ENCODE assay signal across 16 cellular contexts in genomic region chr7:24946467-24946866, GRCh38. TPM values are rescaled to one million over a fixed set of nuclear protein-coding genes. Genes with fewer than 3 reads are reported as not detected.
DNase-seq lines count a peak whose midpoint lies in the region; FAIRE-seq and TF ChIP-seq lines count a peak whose summit lies in the region.
"Had no signal": no experiment of that assay in that cellular context is flagged by ENCODE, and none has a peak within 500 bp of the region (broad histone marks: within the 10 kb centered on the region; RNA-seq: fewer than 3 reads in every experiment).

No MANE protein-coding gene starts in this region.

- H4K20me1 ChIP-seq in Karpas-422 (ENCODE audit: insufficient read depth, low read depth, low read length), result peaks cover 60% of the 10 kb centered on the region

- no peak overlapping the region for H2AFZ ChIP-seq in Karpas-422 (ENCODE audit: low read length)
- H2AFZ ChIP-seq: GM23248 had no signal

- no peaks in the 10 kb centered on the region for H3K9me3 ChIP-seq in Karpas-422 (ENCODE audit: low read length)
- no peaks in the 10 kb centered on the region for H3K9me3 ChIP-seq in small intestine (ENCODE audit: control insufficient read depth, low read depth)
- H3K9me3 ChIP-seq: BLaER1 had no signal

- H3K4me1 ChIP-seq in Karpas-422 (ENCODE audit: low read length) (peaks cover 94% of the 10 kb centered on the region), small intestine (ENCODE audit: control insufficient read depth in 2 of 2, insufficient read depth in 1 of 2, low read depth in 1 of 2, low read length in 1 of 2) (peaks cover 0 to 5% of the 10 kb centered on the region in 2 donors)

- H3K27me3 ChIP-seq in Karpas-422 (ENCODE audit: low read length), result no peaks in the 10 kb centered on the region
- no peaks in the 10 kb centered on the region for H3K27me3 ChIP-seq in small intestine (ENCODE audit: control insufficient read depth in 2 of 2, insufficient read depth in 2 of 2, low read length in 2 of 2)
- H3K27me3 ChIP-seq: BLaER1 had no signal

- H3K79me2 ChIP-seq in Karpas-422 (ENCODE audit: low read length), result peaks cover 100% of the 10 kb centered on the region

- H3K36me3 ChIP-seq in Karpas-422 (ENCODE audit: insufficient read depth, low read length) (peaks cover 9% of the 10 kb centered on the region; the same call in 1 of the 2 replicates), small intestine (ENCODE audit: control insufficient read depth in 2 of 2, insufficient read depth in 2 of 2, low read length in 2 of 2) (no peaks in the 10 kb centered on the region)
- H3K36me3 ChIP-seq: BLaER1 had no signal

- H3K4me2 ChIP-seq in Karpas-422 (ENCODE audit: low read depth, low read length, poor library complexity, severe bottlenecking), result no peak overlapping the region
- H3K4me2 ChIP-seq: BLaER1 had no signal

- DNase-seq in DMS53 (lab: John Stamatoyannopoulos, UW), result peak; percentile 53
- DNase-seq in DMS53 treated with DMSO at 0.1 percent for 48 hours (lab: John Stamatoyannopoulos, UW; ENCODE audit: unreplicated experiment), result no peak
- DNase-seq in Karpas-422, result no peak
- DNase-seq in small intestine, result peak; percentile 53
- no peak for DNase-seq in midbrain (lab: John Stamatoyannopoulos, UW)
- DNase-seq in EL, result no peak
- DNase-seq: 8988T; CD4-positive, alpha-beta memory T cell; DMS153; DND-41; GM23248 had no signal

- WGBS in small intestine, 3 donors, result 55 to 85% (median 57%) methylated on average over 1 of the region's 1 CpG

- TF ChIP-seq CTCF in 22Rv1 (IDR thresholded peaks at IDR 0.05), result no peak

- H3K9ac ChIP-seq in Karpas-422 (ENCODE audit: low read length), result no peak overlapping the region
- H3K9ac ChIP-seq: BLaER1, GM23248 had no signal

- H3K9me2 ChIP-seq in Karpas-422 (replicated peaks; ENCODE audit: insufficient read depth, low read length), result no peaks in the 10 kb centered on the region

- H3K4me3 ChIP-seq in Karpas-422 (ENCODE audit: low read length) (no peak overlapping the region), small intestine (ENCODE audit: low read depth in 1 of 2, low read length in 2 of 2) (no peak overlapping the region)
- H3K4me3 ChIP-seq: BLaER1, GM23248 had no signal

- H3K27ac ChIP-seq in 22Rv1 (peak overlapping the region; percentile 31), Karpas-422 (ENCODE audit: low read length) (peak overlapping the region; percentile 54; the same call in 1 of the 2 replicates), small intestine (ENCODE audit: low read depth in 1 of 2, low read length in 1 of 2) (no peak overlapping the region)
- H3K27ac ChIP-seq: BLaER1, GM23248 had no signal

- no peak for FAIRE-seq in small intestine (lab: Jason Lieb, UNC)
- FAIRE-seq: G401.6, GM12891, HTR-8/SVneo had no signal

RNA-seq across cellular contexts. Expression of gene OSBPL3, which starts 33.5 kb away (rescaled TPM):
- 120 and 149 TPM in 2 replicates for total RNA-seq in Karpas-422 (2014; rRNA removed; shearing (Covaris generic); ENCODE audit: low replicate concordance)
- polyA plus RNA-seq in small intestine, result 10 to 100 TPM in 1 of 3 donors, 1 to 10 TPM in 2; 5.0 to 19.5 (median 10.0) TPM

Comparison
In these comparisons a context has a peak if more than half of its experiments do, and no peak if none do; other contexts are left out.
1. DNase-seq: peak in DMS53 (single experiment) and small intestine (single experiment); none in DMS53 treated with DMSO at 0.1 percent for 48 hours (single experiment), Karpas-422 (single experiment), midbrain (single experiment) and EL (single experiment).
2. H3K27ac ChIP-seq: peak in 22Rv1 (single experiment) and Karpas-422 (single experiment); none in small intestine (0 of 2).